ENCODE assay signal across 8 cellular contexts in genomic region chr11:69008774-69009440, GRCh38. TPM values are rescaled to one million over a fixed set of nuclear protein-coding genes. Genes with fewer than 3 reads are reported as not detected.
A peak's percentile ranks its signal among the peaks of the same experiment; 100 is the strongest.
DNase-seq lines count a peak whose midpoint lies in the region; ATAC-seq and TF ChIP-seq lines count a peak whose summit lies in the region.

No MANE protein-coding gene starts in this region.

- ATAC-seq in right lobe of liver (peak; percentile 46 to 70 (median 54)), HG03571 (IDR thresholded peaks at IDR 0.05; ENCODE audit: unreplicated experiment) (no peak)

- no peak overlapping the region for H3K4me3 ChIP-seq in right lobe of liver

- H3K9me3 ChIP-seq in right lobe of liver, result no peaks in the 10 kb centered on the region

- peak; percentile 18 for TF ChIP-seq POLR2A in right lobe of liver (IDR thresholded peaks at IDR 0.05)

- no peak for TF ChIP-seq RAD21 in Ishikawa (IDR thresholded peaks at IDR 0.05; ENCODE audit: low read depth)

- peak overlapping the region; percentile 95 for H3K27ac Mint-ChIP-seq in chondrocyte (ENCODE audit: unreplicated experiment)

- DNase-seq in chondrocyte (ENCODE audit: low spot score), result peak; percentile 96
- DNase-seq in right lobe of liver, result peak; percentile 78 to 84 (median 80)
- peak; percentile 93 for DNase-seq in ureter (ENCODE audit: low spot score)
- no peak for DNase-seq in stimulated activated CD4-positive, alpha-beta T cell treated with anti-CD3 and anti-CD28 coated beads, Interleukin-4, amount 100 ng/mL, for 1 hour
- no peak for DNase-seq in activated T-cell treated with anti-CD3 and anti-CD28 coated beads, Interleukin-2, amount 50 U/mL, for 1 hour
- no peak for DNase-seq in NCI-H2171 treated with DMSO at 0.1 percent for 48 hours (lab: John Stamatoyannopoulos, UW)

- peak overlapping the region; percentile 88 to 94 (median 91) for H3K27ac ChIP-seq in right lobe of liver

- peak overlapping the region; percentile 41 for H3K4me3 Mint-ChIP-seq in chondrocyte (ENCODE audit: unreplicated experiment)

- H3K27me3 ChIP-seq in right lobe of liver, result no peaks in the 10 kb centered on the region

- WGBS in right lobe of liver (ENCODE audit: insufficient coverage, low coverage, low lambda C conversion rate, missing lambda C conversion rate), result 69% methylated on average over 2 of the region's 16 CpGs

- peaks cover 53% of the 10 kb centered on the region for H3K4me1 Mint-ChIP-seq in chondrocyte (ENCODE audit: low read depth)

- H3K4me1 ChIP-seq in right lobe of liver, result peaks cover 0 to 48% (median 23%) of the 10 kb centered on the region in 4 donors

- no peaks in the 10 kb centered on the region for H3K27me3 Mint-ChIP-seq in chondrocyte (ENCODE audit: low read depth)

- TF ChIP-seq EP300 in Ishikawa (IDR thresholded peaks at IDR 0.05; ENCODE audit: borderline replicate concordance), result no peak

- TF ChIP-seq CTCF in chondrocyte (IDR thresholded peaks at IDR 0.05) (no peak), right lobe of liver (IDR thresholded peaks at IDR 0.05) (no peak)

- no peaks in the 10 kb centered on the region for H3K9me3 Mint-ChIP-seq in chondrocyte (ENCODE audit: low read depth)

- no peaks in the 10 kb centered on the region for H3K36me3 Mint-ChIP-seq in chondrocyte (ENCODE audit: low read depth)

- H3K36me3 ChIP-seq in right lobe of liver, result no peaks in the 10 kb centered on the region

- intact Hi-C loops in right lobe of liver (cut with DNase I), result no loop called here

TF ChIP-seq in Ishikawa, 13 proteins besides CTCF, POLR2A, EP300 and RAD21:
- TF ChIP-seq MAX (IDR thresholded peaks at IDR 0.05) (peak; percentile 57), EGR1 (IDR thresholded peaks at IDR 0.05) (no peak)

RNA-seq across cellular contexts. Expression of gene MRGPRF, which starts 4.1 kb away (rescaled TPM):
- total RNA-seq in chondrocyte (1.6 to 8.8 TPM (median 8.2 TPM) in 3 replicates), right lobe of liver (1 to 10 TPM; 1.6 to 3.4 (median 2.0) TPM), ureter (75.2 TPM)

RNA-seq across cellular contexts. Expression of gene MRGPRD, which starts 28.1 kb away (rescaled TPM):
- total RNA-seq in chondrocyte (not detected in 3 replicates), right lobe of liver (not detected), ureter (not detected)

RNA-seq across cellular contexts. Expression of gene TPCN2, which starts 39.8 kb away (rescaled TPM):
- total RNA-seq in chondrocyte (12.3 to 18.1 TPM (median 12.6 TPM) in 3 replicates), right lobe of liver (10 to 100 TPM; 10.7 to 27.2 (median 15.6) TPM), ureter (27.9 TPM)

Comparison
In these comparisons a context has a peak if more than half of its experiments do, and no peak if none do; other contexts are left out.
1. DNase-seq: peak in chondrocyte (single experiment), right lobe of liver (3 of 3) and ureter (single experiment); none in stimulated activated CD4-positive, alpha-beta T cell treated with anti-CD3 and anti-CD28 coated beads, Interleukin-4, amount 100 ng/mL, for 1 hour (single experiment), activated T-cell treated with anti-CD3 and anti-CD28 coated beads, Interleukin-2, amount 50 U/mL, for 1 hour (single experiment) and NCI-H2171 treated with DMSO at 0.1 percent for 48 hours (single experiment).